26 cellular contexts compared by ENCODE assay signal in the genomic region with DNA sequence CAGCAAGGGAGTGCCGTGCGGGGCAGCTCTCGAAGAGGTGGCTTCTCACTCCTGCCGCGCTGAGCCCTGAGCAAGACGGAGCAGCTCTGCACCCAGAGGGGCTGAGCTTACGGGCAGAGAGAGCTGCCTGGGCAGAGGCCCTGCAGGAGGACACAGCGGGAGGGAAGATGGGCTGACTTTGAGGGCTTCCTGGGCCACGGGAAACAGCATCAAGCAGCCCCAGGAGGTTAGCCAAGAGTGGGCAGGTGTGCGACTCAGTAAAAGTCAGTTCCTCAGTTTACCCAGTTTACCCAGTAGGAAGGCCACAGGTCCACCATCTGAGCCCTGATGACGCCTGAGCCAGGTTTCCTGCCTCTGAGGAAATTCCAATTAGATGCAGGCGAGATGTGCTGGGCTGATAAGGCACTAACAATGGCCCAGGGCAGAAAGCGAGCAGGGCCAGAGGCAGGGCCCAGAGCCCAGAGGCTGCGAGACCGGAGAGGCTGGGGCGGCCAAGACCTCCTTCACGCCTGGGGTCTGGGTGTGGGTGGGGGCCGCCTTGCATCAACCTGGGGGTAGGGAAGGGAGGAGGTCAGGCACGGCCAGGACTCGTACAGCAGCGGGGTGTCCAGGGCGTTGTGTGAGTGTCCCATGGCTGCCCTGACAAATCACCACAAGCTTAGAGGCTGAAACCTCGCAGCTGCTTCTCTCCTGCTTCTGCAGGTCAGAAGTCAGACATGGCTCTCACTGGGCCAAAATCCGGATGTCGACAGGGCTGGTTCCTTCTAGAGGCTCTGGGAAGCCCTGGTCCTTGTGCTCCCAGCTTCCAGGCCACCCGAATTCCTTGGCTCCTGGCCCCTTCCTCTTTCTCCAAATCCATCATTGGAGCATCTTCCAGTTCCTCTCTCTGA. TPM values are rescaled to one million over a fixed set of nuclear protein-coding genes. Genes with fewer than 3 reads are reported as not detected.
DNase-seq lines count a peak whose midpoint lies in the region; ATAC-seq and TF ChIP-seq lines count a peak whose summit lies in the region.
"Had no signal": no experiment of that assay in that cellular context is flagged by ENCODE, and none has a peak within 500 bp of the region (broad histone marks: within the 10 kb centered on the region; RNA-seq: fewer than 3 reads in every experiment).

No MANE protein-coding gene starts in this region.

- peak overlapping the region; percentile 40 for H4K91ac ChIP-seq in mesenchymal stem cell (ENCODE audit: low read length)

- H3K4me3 ChIP-seq in mesenchymal stem cell (ENCODE audit: insufficient read depth in 1 of 2, low read depth in 1 of 2, low read length in 2 of 2) = no peak overlapping the region
- H3K4me3 ChIP-seq in ascending aorta = no peak overlapping the region
- H3K4me3 ChIP-seq: ovary had no signal

- H3K9me3 Mint-ChIP-seq in endothelial cell (ENCODE audit: unreplicated experiment) = no peaks in the 10 kb centered on the region
- no peaks in the 10 kb centered on the region for H3K9me3 Mint-ChIP-seq in activated CD8-positive, alpha-beta memory T cell treated with anti-CD3 and anti-CD28 coated beads, Interleukin-2, amount 10 ng/mL, durations not matched to agents 7 days and 5 days (ENCODE audit: low read depth)
- H3K9me3 Mint-ChIP-seq: activated CD4-positive, alpha-beta memory T cell treated with anti-CD3 and anti-CD28 coated beads for 36 hours; dendritic cell treated with granulocyte-macrophage colony-stimulating factor and Interleukin-4, amounts not matched to agents 40 ng/mL and 50 ng/mL, for 4 days had no signal

- peaks cover 50% of the 10 kb centered on the region for H3K4me1 Mint-ChIP-seq in endothelial cell (ENCODE audit: unreplicated experiment)
- H3K4me1 Mint-ChIP-seq in activated CD8-positive, alpha-beta memory T cell treated with anti-CD3 and anti-CD28 coated beads, Interleukin-2, amount 10 ng/mL, durations not matched to agents 7 days and 5 days = no peaks in the 10 kb centered on the region

- CTCF ChIA-PET in activated CD8-positive, alpha-beta memory T cell treated with anti-CD3 and anti-CD28 coated beads, Interleukin-2, amount 10 ng/mL, durations not matched to agents 7 days and 5 days (lab: Charles Lee) = no interaction called here

- H2BK120ac ChIP-seq in mesenchymal stem cell (ENCODE audit: low read depth, low read length) = no peak overlapping the region

- H2AFZ ChIP-seq in mesenchymal stem cell (ENCODE audit: low read depth, low read length) = no peak overlapping the region

- H3K27ac ChIP-seq in mesenchymal stem cell (ENCODE audit: low read length, poor library complexity, severe bottlenecking) = no peak overlapping the region
- H3K27ac ChIP-seq in ascending aorta = no peak overlapping the region
- H3K27ac ChIP-seq: ovary had no signal

- peak overlapping the region in 1 of 2 experiments; percentile 76 for H3K14ac ChIP-seq in mesenchymal stem cell (ENCODE audit: low read length in 2 of 2)

- no peak overlapping the region for H4K8ac ChIP-seq in mesenchymal stem cell (ENCODE audit: low read length)

- no peak overlapping the region for H2BK15ac ChIP-seq in mesenchymal stem cell (ENCODE audit: low read depth, poor library complexity, severe bottlenecking)

- no peaks in the 10 kb centered on the region for H3K79me1 ChIP-seq in mesenchymal stem cell (replicated peaks; ENCODE audit: low read length, poor library complexity, severe bottlenecking)

- intact Hi-C loops in ascending aorta (cut with DNase I) (no loop called here), posterior vena cava (cut with DNase I) (no loop called here)

- H3K27me3 Mint-ChIP-seq in endothelial cell (ENCODE audit: unreplicated experiment) = peaks cover 14% of the 10 kb centered on the region
- H3K27me3 Mint-ChIP-seq in activated CD8-positive, alpha-beta memory T cell treated with anti-CD3 and anti-CD28 coated beads, Interleukin-2, amount 10 ng/mL, durations not matched to agents 7 days and 5 days = peaks cover 6% of the 10 kb centered on the region

- H3K9me3 ChIP-seq in mesenchymal stem cell (ENCODE audit: control insufficient read depth, low read length) (no peaks in the 10 kb centered on the region), ascending aorta (no peaks in the 10 kb centered on the region)
- H3K9me3 ChIP-seq: ovary had no signal

- peak overlapping the region in 1 of 2 experiments; percentile 92 for H2BK12ac ChIP-seq in mesenchymal stem cell (ENCODE audit: low read length in 2 of 2)

- H3K4me2 ChIP-seq in mesenchymal stem cell (ENCODE audit: low read length, poor library complexity, severe bottlenecking) = no peak overlapping the region

- H3K4me1 ChIP-seq in mesenchymal stem cell (ENCODE audit: control insufficient read depth, insufficient read depth, low read depth, low read length) (peaks cover 16% of the 10 kb centered on the region), ascending aorta (peaks cover 3 to 15% of the 10 kb centered on the region in 2 donors)

- no peak overlapping the region for H2AK5ac ChIP-seq in mesenchymal stem cell (ENCODE audit: low read length, severe bottlenecking)

- H3K36me3 ChIP-seq in mesenchymal stem cell (ENCODE audit: control insufficient read depth in 1 of 2, insufficient read depth in 2 of 2, low read depth in 1 of 2, low read length in 2 of 2) (no peaks in the 10 kb centered on the region), ascending aorta (no peaks in the 10 kb centered on the region)
- H3K36me3 ChIP-seq: ovary had no signal

- DNase-seq in EH (ENCODE audit: low read depth) (peak; percentile 56), M059J (ENCODE audit: low read depth) (peak; percentile 57), endothelial cell (ENCODE audit: low spot score) (peak; percentile 64), mesenchymal stem cell (no peak), ascending aorta (ENCODE audit: low spot score in 2 of 2) (no peak), posterior vena cava (ENCODE audit: low spot score) (no peak)
- DNase-seq in activated CD8-positive, alpha-beta memory T cell treated with anti-CD3 and anti-CD28 coated beads, Interleukin-2, amount 10 ng/mL, durations not matched to agents 7 days and 5 days = no peak
- DNase-seq: activated CD4-positive, alpha-beta memory T cell treated with anti-CD3 and anti-CD28 coated beads for 36 hours; activated gamma-delta T cell; activated T-cell treated with anti-CD3 and anti-CD28 coated beads for 4 hours; amniotic stem cell; C1 segment of cervical spinal cord; caudate nucleus; H7; hypothalamus; MM.1S; naive thymus-derived CD4-positive, alpha-beta T cell; NCI-H1417 treated with DMSO at 0.1 percent for 48 hours; NK-92 treated with Interleukin-12 subunit alpha and Interleukin-12 subunit beta, amount 100 ng/mL, for 24 hours; ovary; T1000 had no signal

- no peak overlapping the region for H2BK5ac ChIP-seq in mesenchymal stem cell (ENCODE audit: low read depth, low read length, poor library complexity, severe bottlenecking)

- H3K36me3 Mint-ChIP-seq in endothelial cell (ENCODE audit: low read depth, unreplicated experiment) = peaks cover 4% of the 10 kb centered on the region
- no peaks in the 10 kb centered on the region for H3K36me3 Mint-ChIP-seq in activated CD8-positive, alpha-beta memory T cell treated with anti-CD3 and anti-CD28 coated beads, Interleukin-2, amount 10 ng/mL, durations not matched to agents 7 days and 5 days
- H3K36me3 Mint-ChIP-seq: activated CD4-positive, alpha-beta memory T cell treated with anti-CD3 and anti-CD28 coated beads for 36 hours; naive thymus-derived CD4-positive, alpha-beta T cell had no signal

- no peak overlapping the region for H3K23ac ChIP-seq in mesenchymal stem cell (ENCODE audit: low read length in 2 of 2)

- WGBS in mesenchymal stem cell = 81% methylated on average over 26 of the region's 26 CpGs

- TF ChIP-seq CTCF in endothelial cell (IDR thresholded peaks at IDR 0.05; ENCODE audit: unreplicated experiment) (no peak), ascending aorta (IDR thresholded peaks at IDR 0.05) (no peak)

- H3K4ac ChIP-seq in mesenchymal stem cell (ENCODE audit: low read depth in 1 of 2, low read length in 2 of 2) = peak overlapping the region in 1 of 2 experiments; percentile 20

- peak overlapping the region; percentile 77 for H3K27ac Mint-ChIP-seq in endothelial cell (ENCODE audit: unreplicated experiment)
- no peak overlapping the region for H3K27ac Mint-ChIP-seq in activated CD8-positive, alpha-beta memory T cell treated with anti-CD3 and anti-CD28 coated beads, Interleukin-2, amount 10 ng/mL, durations not matched to agents 7 days and 5 days
- H3K27ac Mint-ChIP-seq: activated CD4-positive, alpha-beta memory T cell treated with anti-CD3 and anti-CD28 coated beads for 36 hours; dendritic cell treated with granulocyte-macrophage colony-stimulating factor and Interleukin-4, amounts not matched to agents 40 ng/mL and 50 ng/mL, for 4 days had no signal

- no peak overlapping the region for H3K9ac ChIP-seq in mesenchymal stem cell (ENCODE audit: low read length)

- H3K18ac ChIP-seq in mesenchymal stem cell (ENCODE audit: low read depth in 1 of 2, low read length in 2 of 2) = peak overlapping the region in 1 of 2 experiments; percentile 64

- H3K4me3 Mint-ChIP-seq in endothelial cell (ENCODE audit: unreplicated experiment) = peak overlapping the region; percentile 54
- H3K4me3 Mint-ChIP-seq in activated CD8-positive, alpha-beta memory T cell treated with anti-CD3 and anti-CD28 coated beads, Interleukin-2, amount 10 ng/mL, durations not matched to agents 7 days and 5 days = no peak overlapping the region
- H3K4me3 Mint-ChIP-seq: activated CD4-positive, alpha-beta memory T cell treated with anti-CD3 and anti-CD28 coated beads for 36 hours; dendritic cell treated with granulocyte-macrophage colony-stimulating factor and Interleukin-4, amounts not matched to agents 40 ng/mL and 50 ng/mL, for 4 days; naive thymus-derived CD4-positive, alpha-beta T cell had no signal

- no peak for ATAC-seq in activated CD8-positive, alpha-beta memory T cell treated with anti-CD3 and anti-CD28 coated beads, Interleukin-2, amount 10 ng/mL, durations not matched to agents 7 days and 5 days
- ATAC-seq in GM18511 (IDR thresholded peaks at IDR 0.05; ENCODE audit: unreplicated experiment) = no peak
- ATAC-seq: naive thymus-derived CD4-positive, alpha-beta T cell had no signal

- H3K27me3 ChIP-seq in mesenchymal stem cell (ENCODE audit: control insufficient read depth in 1 of 2, insufficient read depth in 1 of 2, low read length in 2 of 2) (peaks cover 0 to 32% of the 10 kb centered on the region in 2 experiments), ascending aorta (no peaks in the 10 kb centered on the region)
- H3K27me3 ChIP-seq: ovary had no signal

RNA-seq across cellular contexts. Expression of a gene that starts 32.0 kb away (rescaled TPM):
- total RNA-seq in M059J (2014; rRNA removed; shearing (Covaris generic)) = not detected in 2 replicates
- not detected for total RNA-seq in endothelial cell (ENCODE audit: unreplicated experiment)
- 0.03 TPM for polyA plus RNA-seq in mesenchymal stem cell (2013, experiment 1 of 2)
- polyA plus RNA-seq in mesenchymal stem cell (2013, experiment 2 of 2) = 0.07 TPM
- total RNA-seq in ascending aorta = not detected
- not detected for total RNA-seq in posterior vena cava
- total RNA-seq in activated CD8-positive, alpha-beta memory T cell treated with anti-CD3 and anti-CD28 coated beads, Interleukin-2, amount 10 ng/mL, durations not matched to agents 7 days and 5 days = not detected
- total RNA-seq: activated CD4-positive, alpha-beta memory T cell treated with anti-CD3 and anti-CD28 coated beads for 36 hours; H7; kidney epithelial cell; mesenteric fat pad; naive thymus-derived CD4-positive, alpha-beta T cell had no signal
- polyA plus RNA-seq: IgD-negative memory B cell; naive thymus-derived CD4-positive, alpha-beta T cell had no signal

Comparison
In these comparisons a context has a peak if more than half of its experiments do, and no peak if none do; other contexts are left out.
1. DNase-seq: peak in EH (single experiment), M059J (single experiment) and endothelial cell (single experiment); none in mesenchymal stem cell (single experiment), ascending aorta (0 of 2), posterior vena cava (single experiment) and activated CD8-positive, alpha-beta memory T cell treated with anti-CD3 and anti-CD28 coated beads, Interleukin-2, amount 10 ng/mL, durations not matched to agents 7 days and 5 days (single experiment).